Comparison of ENCODE assay signal across 8 cellular contexts in genomic region chr22:28442264-28442950, GRCh38.
DNase-seq lines count a peak whose midpoint lies in the region.

No MANE protein-coding gene starts in this region.

- H3K9ac ChIP-seq in HUES48 (ENCODE audit: low read depth, low read length) (peak overlapping the region; percentile 81), skeletal muscle satellite cell (ENCODE audit: low read depth, low read length) (peak overlapping the region; percentile 82)

- peak; percentile 53 for DNase-seq in DMS 273 treated with DMSO at 0.1 percent for 48 hours (lab: John Stamatoyannopoulos, UW)
- DNase-seq in activated CD4-positive, CD25-positive, alpha-beta regulatory T cell treated with anti-CD3 and anti-CD28 coated beads, Interleukin-2, amount 50 U/mL, for 16 hours (ENCODE audit: low read depth, low spot score) = peak; percentile 32
- DNase-seq in caudate nucleus (lab: John Stamatoyannopoulos, UW) = peak in 55 of 61 donors; percentile 30 to 87 (median 68)
- peak; percentile 96 for DNase-seq in iPS-NIHi7 (ENCODE audit: extremely low spot score)
- no peak for DNase-seq in NCI-H146 treated with DMSO at 0.1 percent for 48 hours (lab: John Stamatoyannopoulos, UW; ENCODE audit: unreplicated experiment)
- DNase-seq in NCI-H774 (lab: John Stamatoyannopoulos, UW) = no peak

- no peaks in the 10 kb centered on the region for H3K9me3 ChIP-seq in HUES48 (ENCODE audit: control insufficient read depth, insufficient read depth, low read length)
- no peaks in the 10 kb centered on the region for H3K9me3 ChIP-seq in skeletal muscle satellite cell (replicated peaks; ENCODE audit: low read length)

- peak overlapping the region; percentile 72 for H3K4me3 ChIP-seq in HUES48 (ENCODE audit: low read depth, low read length)
- H3K4me3 ChIP-seq in skeletal muscle satellite cell (ENCODE audit: low read length) = peak overlapping the region; percentile 79

- peaks cover 19% of the 10 kb centered on the region; the same call in 1 of the 2 replicates for H3K4me1 ChIP-seq in HUES48 (ENCODE audit: control insufficient read depth, insufficient read depth, low read length)
- H3K4me1 ChIP-seq in skeletal muscle satellite cell (ENCODE audit: control insufficient read depth, insufficient read depth, low read length) = peaks cover 31% of the 10 kb centered on the region

- H3K4me2 ChIP-seq in skeletal muscle satellite cell (ENCODE audit: low read length) = peak overlapping the region; percentile 98

- H3K27me3 ChIP-seq in HUES48 (ENCODE audit: control insufficient read depth, insufficient read depth, low read length) = 0 out of 2 replicates have a peak, but pooled peaks cover 4% of the 10 kb centered on the region
- no peaks in the 10 kb centered on the region for H3K27me3 ChIP-seq in skeletal muscle satellite cell (ENCODE audit: control insufficient read depth, insufficient read depth, low read length)

- peak overlapping the region; percentile 50 for H3K27ac ChIP-seq in HUES48 (ENCODE audit: low read depth, low read length)
- peak overlapping the region; percentile 76 for H3K27ac ChIP-seq in caudate nucleus (ENCODE audit: low read depth, low read length)

- H3K36me3 ChIP-seq in HUES48 (ENCODE audit: control insufficient read depth, insufficient read depth, low read length) (no peaks in the 10 kb centered on the region), skeletal muscle satellite cell (ENCODE audit: insufficient read depth, low read length) (no peaks in the 10 kb centered on the region)

Comparison
In these comparisons a context has a peak if more than half of its experiments do, and no peak if none do; other contexts are left out.
1. DNase-seq: peak in DMS 273 treated with DMSO at 0.1 percent for 48 hours (single experiment), activated CD4-positive, CD25-positive, alpha-beta regulatory T cell treated with anti-CD3 and anti-CD28 coated beads, Interleukin-2, amount 50 U/mL, for 16 hours (single experiment), caudate nucleus (55 of 61) and iPS-NIHi7 (single experiment); none in NCI-H146 treated with DMSO at 0.1 percent for 48 hours (single experiment) and NCI-H774 (single experiment).